Comparison of ENCODE assay signal across 11 cellular contexts in genomic region chr2:105776560-105776928, GRCh38. TPM values are rescaled to one million over a fixed set of nuclear protein-coding genes. Genes with fewer than 3 reads are reported as not detected.
DNase-seq lines count a peak whose midpoint lies in the region; ATAC-seq and TF ChIP-seq lines count a peak whose summit lies in the region.
"Had no signal": no experiment of that assay in that cellular context is flagged by ENCODE, and none has a peak within 500 bp of the region (broad histone marks: within the 10 kb centered on the region; RNA-seq: fewer than 3 reads in every experiment).

No MANE protein-coding gene starts in this region.

- H3K36me3 Mint-ChIP-seq in activated CD4-positive, alpha-beta T cell treated with anti-CD3 and anti-CD28 coated beads for 36 hours (ENCODE audit: low read depth) = peaks cover 53% of the 10 kb centered on the region

- WGBS in spleen, 5 donors = 23 to 46% (median 41%) methylated on average over 5 of the region's 5 CpGs
- 89% methylated on average over 5 of the region's 5 CpGs for WGBS in smooth muscle cell (ENCODE audit: low lambda C conversion rate)

- peaks cover 100% of the 10 kb centered on the region for H4K20me1 ChIP-seq in smooth muscle cell (ENCODE audit: low read depth)

- CTCF ChIA-PET in activated CD4-positive, alpha-beta T cell treated with anti-CD3 and anti-CD28 coated beads for 36 hours (lab: Charles Lee) = interaction anchor here (0.6 to 3.7 kb wide), 7 partner anchors 12 to 310 kb away, joined by 3 to 12 read pairs (median 3); no protein-coding TSS in a partner anchor

- H3K27me3 Mint-ChIP-seq in activated CD4-positive, alpha-beta T cell treated with anti-CD3 and anti-CD28 coated beads for 36 hours = no peaks in the 10 kb centered on the region

- H3K9me3 ChIP-seq in spleen (no peaks in the 10 kb centered on the region), smooth muscle cell (replicated peaks; ENCODE audit: low read depth) (no peaks in the 10 kb centered on the region)

- H3F3A ChIP-seq in smooth muscle cell (ENCODE audit: low read depth) = no peaks in the 10 kb centered on the region

- H3K27ac ChIP-seq in angular gyrus (ENCODE audit: low read depth, low read length) (peak overlapping the region; percentile 34), spleen (peak overlapping the region; percentile 22 to 90 (median 77)), foreskin keratinocyte (no peak overlapping the region), smooth muscle cell (ENCODE audit: low read depth) (no peak overlapping the region)
- H3K27ac ChIP-seq: VCaP had no signal

- peak overlapping the region; percentile 84 for H3K27ac Mint-ChIP-seq in activated CD4-positive, alpha-beta T cell treated with anti-CD3 and anti-CD28 coated beads for 36 hours

- ATAC-seq in activated CD4-positive, alpha-beta T cell treated with anti-CD3 and anti-CD28 coated beads for 36 hours = no peak
- ATAC-seq in HG03095 (IDR thresholded peaks at IDR 0.05; ENCODE audit: unreplicated experiment) = peak; percentile 12
- no peak for ATAC-seq in foreskin keratinocyte
- ATAC-seq in GM21619 (IDR thresholded peaks at IDR 0.05; ENCODE audit: unreplicated experiment) = no peak

- H3K9ac ChIP-seq in smooth muscle cell (ENCODE audit: low read depth) = no peak overlapping the region

- H3K4me1 Mint-ChIP-seq in activated CD4-positive, alpha-beta T cell treated with anti-CD3 and anti-CD28 coated beads for 36 hours = peaks cover 95% of the 10 kb centered on the region

- peak overlapping the region; percentile 47 for H3K4me3 Mint-ChIP-seq in activated CD4-positive, alpha-beta T cell treated with anti-CD3 and anti-CD28 coated beads for 36 hours

- DNase-seq in activated CD4-positive, alpha-beta T cell treated with anti-CD3 and anti-CD28 coated beads for 36 hours = no peak
- DNase-seq in activated CD4-positive, alpha-beta T cell treated with anti-CD3 and anti-CD28 coated beads for 4 hours = no peak
- DNase-seq in spleen (no peak), foreskin keratinocyte (no peak), smooth muscle cell (lab: John Stamatoyannopoulos, UW; ENCODE audit: unreplicated experiment) (no peak)
- DNase-seq: NCI-H1048, OCI-M1 had no signal

- POLR2A ChIA-PET in activated CD4-positive, alpha-beta T cell treated with anti-CD3 and anti-CD28 coated beads for 36 hours (lab: Charles Lee) = interaction anchor here (0.8 to 1.0 kb wide), 3 partner anchors 9 to 30 kb away, joined by 3 read pairs; no protein-coding TSS in a partner anchor

- no peak overlapping the region for H3K4me2 ChIP-seq in smooth muscle cell

- H3K36me3 ChIP-seq in spleen (peaks cover 0 to 23% (median 0%) of the 10 kb centered on the region in 6 donors), smooth muscle cell (ENCODE audit: low read depth) (no peaks in the 10 kb centered on the region)

- no peak overlapping the region for H2AFZ ChIP-seq in smooth muscle cell (ENCODE audit: low read depth)

- TF ChIP-seq CTCF in spleen (IDR thresholded peaks at IDR 0.05 in 8 of 11, conservative IDR thresholded peaks at IDR 0.05 in 3 of 11) (no peak), foreskin keratinocyte (conservative IDR thresholded peaks at IDR 0.05) (no peak), smooth muscle cell (IDR thresholded peaks at IDR 0.05; ENCODE audit: borderline replicate concordance, insufficient read depth, poor library complexity, severe bottlenecking) (no peak)

- H3K27me3 ChIP-seq in spleen (replicated peaks in 1 of 7) (no peaks in the 10 kb centered on the region), foreskin keratinocyte (no peaks in the 10 kb centered on the region), smooth muscle cell (ENCODE audit: low read depth) (no peaks in the 10 kb centered on the region)

- peak overlapping the region in 2 of 8 donors; percentile 14 to 50 for H3K4me3 ChIP-seq in spleen
- H3K4me3 ChIP-seq in smooth muscle cell = no peak overlapping the region

- H3K4me1 ChIP-seq in spleen = peaks cover 66 to 100% (median 91%) of the 10 kb centered on the region in 6 donors
- no peaks in the 10 kb centered on the region for H3K4me1 ChIP-seq in foreskin keratinocyte
- H3K4me1 ChIP-seq in smooth muscle cell (ENCODE audit: low read depth) = no peaks in the 10 kb centered on the region

- intact Hi-C loops in activated CD4-positive, alpha-beta T cell treated with anti-CD3 and anti-CD28 coated beads for 36 hours (cut with DNase I, micrococcal nuclease) = loop anchor here in 1 of 2 experiments (2.0 kb wide), 1 partner anchor 20 kb away; no protein-coding TSS in a partner anchor
- intact Hi-C loops in spleen (cut with DNase I; ENCODE audit: low total_unique reads) = no loop called here

- TF ChIP-seq POLR2A in spleen (IDR thresholded peaks at IDR 0.05) = no peak

- peaks cover 90% of the 10 kb centered on the region for H3K79me2 ChIP-seq in smooth muscle cell (ENCODE audit: low read depth)

- no peaks in the 10 kb centered on the region for H3K9me3 Mint-ChIP-seq in activated CD4-positive, alpha-beta T cell treated with anti-CD3 and anti-CD28 coated beads for 36 hours (ENCODE audit: low read depth)

RNA-seq across cellular contexts. Expression of gene NCK2, which starts 31.8 kb away (rescaled TPM):
- 10 to 100 TPM; 84.7 to 87.5 TPM for total RNA-seq in activated CD4-positive, alpha-beta T cell treated with anti-CD3 and anti-CD28 coated beads for 36 hours
- total RNA-seq in spleen (100 to 1,000 TPM in 2 of 7 donors, 10 to 100 TPM in 5; 50.3 to 106 (median 82.9) TPM), foreskin keratinocyte (46.0 and 66.3 TPM in 2 replicates), smooth muscle cell (25.0 and 29.0 TPM in 2 replicates)
- polyA plus RNA-seq in spleen (10 to 100 TPM; 21.5 to 32.1 (median 30.0) TPM), foreskin keratinocyte (32.0 and 44.1 TPM in 2 replicates), smooth muscle cell (44.8 and 50.5 TPM in 2 replicates)

Comparison
In these comparisons a context has a peak if more than half of its experiments do, and no peak if none do; other contexts are left out.
1. H3K27ac ChIP-seq: peak in angular gyrus (single experiment) and spleen (8 of 8); none in foreskin keratinocyte (single experiment) and smooth muscle cell (single experiment).